Comparison of ENCODE assay signal across 19 cellular contexts in genomic region chr20:58896820-58897219, GRCh38. TPM values are rescaled to one million over a fixed set of nuclear protein-coding genes. Genes with fewer than 3 reads are reported as not detected.
DNase-seq lines count a peak whose midpoint lies in the region; ATAC-seq and TF ChIP-seq lines count a peak whose summit lies in the region.
"Had no signal": no experiment of that assay in that cellular context is flagged by ENCODE, and none has a peak within 500 bp of the region (broad histone marks: within the 10 kb centered on the region; RNA-seq: fewer than 3 reads in every experiment).

No MANE protein-coding gene starts in this region.

- no peak for DNase-seq in activated CD4-positive, alpha-beta memory T cell treated with anti-CD3 and anti-CD28 coated beads for 36 hours
- DNase-seq in activated CD4-positive, alpha-beta memory T cell treated with anti-CD3 and anti-CD28 coated beads, Interleukin-2, amount 10 ng/mL, durations not matched to agents 7 days and 5 days = no peak
- DNase-seq in WTC11 (ENCODE audit: low spot score) = no peak
- DNase-seq in fibroblast of lung (ENCODE audit: low read depth in 2 of 2) = no peak
- no peak for DNase-seq in psoas muscle
- no peak for DNase-seq in activated gamma-delta T cell treated with Interleukin-2 at 50 U/mL for 16 hours
- no peak for DNase-seq in activated gamma-delta T cell (lab: John Stamatoyannopoulos, UW)
- DNase-seq in RKO (ENCODE audit: low spot score) = no peak
- DNase-seq: activated CD4-positive, alpha-beta T cell treated with anti-CD3 and anti-CD28 coated beads, Interleukin-2, amount 10 ng/mL, durations not matched to agents 7 days and 5 days; activated naive CD4-positive, alpha-beta T cell; cerebellar nuclear complex; GOT3; heart right ventricle; NCI-H2029; NCI-H69; RPMI8226; T-helper 2 cell had no signal

- H3K4me2 ChIP-seq in fibroblast of lung (ENCODE audit: extremely low read depth, insufficient read depth, low read length) = peak overlapping the region; percentile 59

- H3K9ac ChIP-seq in fibroblast of lung (ENCODE audit: insufficient read depth, low read length) = no peak overlapping the region

- peaks cover 61% of the 10 kb centered on the region for H3K4me1 Mint-ChIP-seq in activated CD4-positive, alpha-beta memory T cell treated with anti-CD3 and anti-CD28 coated beads for 36 hours (ENCODE audit: low read depth)
- H3K4me1 Mint-ChIP-seq in activated CD4-positive, alpha-beta memory T cell treated with anti-CD3 and anti-CD28 coated beads, Interleukin-2, amount 10 ng/mL, durations not matched to agents 7 days and 5 days = peaks cover 54% of the 10 kb centered on the region
- H3K4me1 Mint-ChIP-seq in WTC11 = peaks cover 89% of the 10 kb centered on the region

- no peak for TF ChIP-seq CTCF in WTC11 (IDR thresholded peaks at IDR 0.05)
- TF ChIP-seq CTCF in fibroblast of lung (conservative IDR thresholded peaks at IDR 0.05 in 1 of 2, IDR thresholded peaks at IDR 0.05 in 1 of 2; ENCODE audit: low read depth in 1 of 2, low read length in 2 of 2) = no peak
- TF ChIP-seq CTCF in psoas muscle (IDR thresholded peaks at IDR 0.05) = no peak

- no peaks in the 10 kb centered on the region for H3K27me3 ChIP-seq in fibroblast of lung (ENCODE audit: control insufficient read depth, insufficient read depth, low read length)
- H3K27me3 ChIP-seq in psoas muscle (ENCODE audit: insufficient read depth in 3 of 3, low read length in 2 of 3) = no peaks in the 10 kb centered on the region
- H3K27me3 ChIP-seq: heart right ventricle, suprapubic skin had no signal

- H3K4me1 ChIP-seq in fibroblast of lung (ENCODE audit: control insufficient read depth, extremely low read depth, insufficient read depth, low read length) (peaks cover 23% of the 10 kb centered on the region), psoas muscle (peaks cover 83% of the 10 kb centered on the region)

- H3K27ac ChIP-seq in fibroblast of lung (ENCODE audit: insufficient read depth, low read length) (no peak overlapping the region), psoas muscle (peak overlapping the region; percentile 50)
- H3K27ac ChIP-seq: suprapubic skin had no signal

- H2AFZ ChIP-seq in fibroblast of lung (ENCODE audit: low read length) = no peak overlapping the region

- peaks cover 99% of the 10 kb centered on the region for H3K79me2 ChIP-seq in fibroblast of lung (ENCODE audit: control insufficient read depth, insufficient read depth, low read length)

- H4K20me1 ChIP-seq in fibroblast of lung (ENCODE audit: control insufficient read depth, extremely low read depth, insufficient read depth, low read length) = no peaks in the 10 kb centered on the region

- H3K9me3 ChIP-seq in fibroblast of lung (ENCODE audit: control insufficient read depth, insufficient read depth, low read depth, low read length) = no peaks in the 10 kb centered on the region
- no peaks in the 10 kb centered on the region for H3K9me3 ChIP-seq in psoas muscle
- H3K9me3 ChIP-seq: heart right ventricle, suprapubic skin had no signal

- CTCF ChIA-PET in activated CD4-positive, alpha-beta memory T cell treated with anti-CD3 and anti-CD28 coated beads for 36 hours (lab: Charles Lee) = interaction anchor here (0.6 to 1.3 kb wide), 3 partner anchors 11 to 26 kb away, joined by 3 read pairs; no protein-coding TSS in a partner anchor
- CTCF ChIA-PET in activated CD4-positive, alpha-beta memory T cell treated with anti-CD3 and anti-CD28 coated beads, Interleukin-2, amount 10 ng/mL, durations not matched to agents 7 days and 5 days (lab: Charles Lee) = no interaction called here
- CTCF ChIA-PET in WTC11 (lab: Charles Lee) = interaction anchor here (0.8 to 1.6 kb wide), 2 partner anchors 94 to 559 kb away, joined by 3 to 5 read pairs; no protein-coding TSS in a partner anchor

- peaks cover 55% of the 10 kb centered on the region for H3K36me3 Mint-ChIP-seq in activated CD4-positive, alpha-beta memory T cell treated with anti-CD3 and anti-CD28 coated beads for 36 hours
- peaks cover 79% of the 10 kb centered on the region for H3K36me3 Mint-ChIP-seq in activated CD4-positive, alpha-beta memory T cell treated with anti-CD3 and anti-CD28 coated beads, Interleukin-2, amount 10 ng/mL, durations not matched to agents 7 days and 5 days (ENCODE audit: low read depth)
- H3K36me3 Mint-ChIP-seq in WTC11 = peaks cover 27% of the 10 kb centered on the region

- POLR2A ChIA-PET in activated CD4-positive, alpha-beta memory T cell treated with anti-CD3 and anti-CD28 coated beads for 36 hours (lab: Charles Lee) = no interaction called here
- POLR2A ChIA-PET in activated CD4-positive, alpha-beta memory T cell treated with anti-CD3 and anti-CD28 coated beads, Interleukin-2, amount 10 ng/mL, durations not matched to agents 7 days and 5 days (lab: Charles Lee) = interaction anchor here (1.0 to 2.5 kb wide), 2 partner anchors 11 to 85 kb away, joined by 3 to 8 read pairs; no protein-coding TSS in a partner anchor
- POLR2A ChIA-PET in WTC11 (lab: Charles Lee) = no interaction called here

- no peaks in the 10 kb centered on the region for H3K27me3 Mint-ChIP-seq in activated CD4-positive, alpha-beta memory T cell treated with anti-CD3 and anti-CD28 coated beads for 36 hours
- no peaks in the 10 kb centered on the region for H3K27me3 Mint-ChIP-seq in activated CD4-positive, alpha-beta memory T cell treated with anti-CD3 and anti-CD28 coated beads, Interleukin-2, amount 10 ng/mL, durations not matched to agents 7 days and 5 days
- H3K27me3 Mint-ChIP-seq in WTC11 (ENCODE audit: low read depth) = no peaks in the 10 kb centered on the region
- H3K27me3 Mint-ChIP-seq: activated CD4-positive, alpha-beta T cell treated with anti-CD3 and anti-CD28 coated beads, Interleukin-2, amount 10 ng/mL, durations not matched to agents 7 days and 5 days had no signal

- no peaks in the 10 kb centered on the region for H3K9me3 Mint-ChIP-seq in activated CD4-positive, alpha-beta memory T cell treated with anti-CD3 and anti-CD28 coated beads for 36 hours
- no peaks in the 10 kb centered on the region for H3K9me3 Mint-ChIP-seq in activated CD4-positive, alpha-beta memory T cell treated with anti-CD3 and anti-CD28 coated beads, Interleukin-2, amount 10 ng/mL, durations not matched to agents 7 days and 5 days
- H3K9me3 Mint-ChIP-seq in WTC11 = no peaks in the 10 kb centered on the region
- H3K9me3 Mint-ChIP-seq: activated CD4-positive, alpha-beta T cell treated with anti-CD3 and anti-CD28 coated beads, Interleukin-2, amount 10 ng/mL, durations not matched to agents 7 days and 5 days had no signal

- H3K27ac Mint-ChIP-seq in activated CD4-positive, alpha-beta memory T cell treated with anti-CD3 and anti-CD28 coated beads for 36 hours = peak overlapping the region; percentile 35
- no peak overlapping the region for H3K27ac Mint-ChIP-seq in activated CD4-positive, alpha-beta memory T cell treated with anti-CD3 and anti-CD28 coated beads, Interleukin-2, amount 10 ng/mL, durations not matched to agents 7 days and 5 days
- H3K27ac Mint-ChIP-seq in WTC11 = peak overlapping the region; percentile 86
- H3K27ac Mint-ChIP-seq: activated CD4-positive, alpha-beta T cell treated with anti-CD3 and anti-CD28 coated beads, Interleukin-2, amount 10 ng/mL, durations not matched to agents 7 days and 5 days had no signal

- no peak for ATAC-seq in WTC11
- ATAC-seq in psoas muscle = no peak
- ATAC-seq: heart right ventricle, left lobe of liver had no signal

- H3K4me3 ChIP-seq in fibroblast of lung (replicated peaks in 1 of 4; ENCODE audit: control extremely low read depth in 1 of 4, insufficient read depth in 1 of 4, low read depth in 3 of 4, low read length in 4 of 4) = no peak overlapping the region
- peak overlapping the region; percentile 31 for H3K4me3 ChIP-seq in psoas muscle
- H3K4me3 ChIP-seq: suprapubic skin had no signal

- intact Hi-C loops in activated CD4-positive, alpha-beta memory T cell treated with anti-CD3 and anti-CD28 coated beads for 36 hours (cut with micrococcal nuclease) = no loop called here
- intact Hi-C loops in psoas muscle (cut with DNase I) = loop anchor here (5.0 kb wide), 2 partner anchors 85 to 135 kb away; partner anchors contain the start of genes ATP5F1E (in 1 of the 2) and NELFCD (in 1 of the 2)

- WGBS in psoas muscle, 3 donors = 43 to 49% (median 43%) methylated on average over 3 of the region's 3 CpGs

- peaks cover 4% of the 10 kb centered on the region for H3K36me3 ChIP-seq in fibroblast of lung (ENCODE audit: control insufficient read depth, insufficient read depth, low read length)
- H3K36me3 ChIP-seq in psoas muscle (ENCODE audit: insufficient read depth in 1 of 2, low read depth in 1 of 2) = peaks cover 0 to 38% of the 10 kb centered on the region in 2 donors
- H3K36me3 ChIP-seq: suprapubic skin had no signal

- no peak overlapping the region for H3K4me3 Mint-ChIP-seq in activated CD4-positive, alpha-beta memory T cell treated with anti-CD3 and anti-CD28 coated beads for 36 hours
- no peak overlapping the region for H3K4me3 Mint-ChIP-seq in activated CD4-positive, alpha-beta memory T cell treated with anti-CD3 and anti-CD28 coated beads, Interleukin-2, amount 10 ng/mL, durations not matched to agents 7 days and 5 days
- no peak overlapping the region for H3K4me3 Mint-ChIP-seq in WTC11
- H3K4me3 Mint-ChIP-seq: activated CD4-positive, alpha-beta T cell treated with anti-CD3 and anti-CD28 coated beads, Interleukin-2, amount 10 ng/mL, durations not matched to agents 7 days and 5 days had no signal

TF ChIP-seq in WTC11, 78 proteins besides CTCF, POLR2A, EP300 and RAD21 (continues in another document):
- no peak for TF ChIP-seq ETV6 (CRISPR knock-in tag; IDR thresholded peaks at IDR 0.05)

RNA-seq across cellular contexts. Expression of gene GNAS, which starts 44.3 kb away (rescaled TPM):
- total RNA-seq in activated CD4-positive, alpha-beta memory T cell treated with anti-CD3 and anti-CD28 coated beads for 36 hours = 100 to 1,000 TPM; 658 to 692 TPM
- 100 to 1,000 TPM; 790 to 809 TPM for total RNA-seq in activated CD4-positive, alpha-beta memory T cell treated with anti-CD3 and anti-CD28 coated beads, Interleukin-2, amount 10 ng/mL, durations not matched to agents 7 days and 5 days
- total RNA-seq in WTC11 (2021) (868 to 954 TPM (median 912 TPM) in 3 replicates), fibroblast of lung (256 and 421 TPM in 2 replicates), psoas muscle (1,000 to 10,000 TPM; 1,018 to 1,905 (median 1,319) TPM)
- polyA plus RNA-seq in fibroblast of lung (1,357 and 1,384 TPM in 2 replicates), psoas muscle (1,000 to 10,000 TPM in 2 of 3 donors, 100 to 1,000 TPM in 1; 700 to 1,469 (median 1,394) TPM)
- polyA plus RNA-seq in fibroblast of lung (2012) = 970 and 1,051 TPM in 2 replicates
- 2,729 and 3,468 TPM in 2 replicates for polyA minus RNA-seq in fibroblast of lung (ENCODE audit: low replicate concordance)

RNA-seq across cellular contexts. Expression of gene GNAS-AS1, which starts 46.1 kb away (rescaled TPM):
- 1 to 10 TPM; 1.1 to 1.3 TPM for total RNA-seq in activated CD4-positive, alpha-beta memory T cell treated with anti-CD3 and anti-CD28 coated beads for 36 hours
- 1 to 10 TPM in 1 of 2 experiments, under 1 TPM in 1; 0.65 to 1.0 TPM for total RNA-seq in activated CD4-positive, alpha-beta memory T cell treated with anti-CD3 and anti-CD28 coated beads, Interleukin-2, amount 10 ng/mL, durations not matched to agents 7 days and 5 days
- total RNA-seq in WTC11 (2021) (12.2 to 13.4 TPM (median 12.8 TPM) in 3 replicates), fibroblast of lung (0.33 and 0.51 TPM in 2 replicates), psoas muscle (1 to 10 TPM in 1 of 4 donors, under 1 TPM in 2, not detected in 1; 0.26 to 1.0 (median 0.65) TPM)
- polyA plus RNA-seq in fibroblast of lung (0.28 and 0.32 TPM in 2 replicates), psoas muscle (under 1 TPM; 0.03 to 0.53 (median 0.13) TPM)
- 0.59 and 0.74 TPM in 2 replicates for polyA plus RNA-seq in fibroblast of lung (2012)
- polyA minus RNA-seq in fibroblast of lung (ENCODE audit: low replicate concordance) = not detected in 2 replicates
- total RNA-seq: suprapubic skin had no signal
